Comparison of ENCODE assay signal across 21 cellular contexts in the genomic region with DNA sequence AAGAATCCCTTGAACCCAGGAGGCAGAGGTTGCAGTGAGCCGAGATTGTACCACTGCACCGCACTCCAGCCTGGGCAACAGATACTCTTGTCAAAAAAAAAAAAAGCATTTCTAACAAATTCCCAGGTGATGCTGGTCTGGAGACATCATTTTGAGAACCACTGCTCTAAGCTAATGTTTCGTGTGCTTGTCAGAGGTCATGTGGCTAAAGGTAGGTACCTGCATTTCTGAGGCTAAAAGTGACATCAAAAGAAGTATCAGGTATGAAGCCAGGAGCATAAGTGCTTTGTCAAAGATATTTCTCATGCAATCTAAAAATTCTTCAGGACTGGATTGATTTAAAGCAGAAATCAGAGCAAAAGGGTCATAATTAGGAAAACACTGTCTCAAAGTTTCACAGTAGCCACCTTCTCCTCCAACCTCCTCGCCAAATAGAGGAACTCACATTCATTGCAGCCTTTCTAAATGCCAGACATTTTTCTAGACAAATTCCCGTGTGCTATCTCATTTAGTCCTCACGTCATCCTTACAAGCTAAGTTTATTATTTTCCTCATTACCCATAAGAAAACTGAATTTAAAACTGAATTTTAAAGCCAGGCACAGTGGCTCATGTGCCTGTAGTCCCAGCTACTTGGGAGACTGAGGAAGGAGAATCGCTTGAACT.
"Had no signal": no experiment of that assay in that cellular context is flagged by ENCODE, and none has a peak within 500 bp of the region (broad histone marks: within the 10 kb centered on the region; RNA-seq: fewer than 3 reads in every experiment).

No MANE protein-coding gene starts in this region.

- DNase-seq: colonic mucosa; cortex of kidney; effector CD8-positive, alpha-beta T cell; effector memory CD8-positive, alpha-beta T cell; foreskin fibroblast; foreskin melanocyte; gastrocnemius medialis; glutamatergic neuron; head of caudate nucleus; heart right ventricle; hippocampal formation; left cardiac atrium; left lung; left ventricle myocardium superior; lower lobe of right lung; mesenchymal stem cell; mucosa of descending colon; naive B cell had no signal

- H3K4me1 Mint-ChIP-seq: mesothelial cell of epicardium, naive B cell had no signal

- H3K4me1 ChIP-seq: colonic mucosa, esophagus muscularis mucosa, gastrocnemius medialis, heart right ventricle, left lung, lower lobe of right lung had no signal

- H3K27me3 ChIP-seq: colonic mucosa, esophagus muscularis mucosa, gastrocnemius medialis, heart right ventricle, left lung had no signal

- H3K27ac Mint-ChIP-seq: dendritic cell treated with granulocyte-macrophage colony-stimulating factor and Interleukin-4, amounts not matched to agents 40 ng/mL and 50 ng/mL, for 4 days; effector memory CD8-positive, alpha-beta T cell; mesothelial cell of epicardium had no signal

- H3K4me3 ChIP-seq: colonic mucosa, esophagus muscularis mucosa, gastrocnemius medialis, heart right ventricle, left lung, lower lobe of right lung, mucosa of descending colon had no signal

- H3K9me3 ChIP-seq: colonic mucosa, gastrocnemius medialis, lower lobe of right lung had no signal

- H3K27ac ChIP-seq: colonic mucosa, esophagus muscularis mucosa, gastrocnemius medialis, heart right ventricle, left lung, lower lobe of right lung had no signal

- H3K27me3 Mint-ChIP-seq: dendritic cell treated with granulocyte-macrophage colony-stimulating factor and Interleukin-4, amounts not matched to agents 40 ng/mL and 50 ng/mL, for 4 days had no signal

- H3K4me3 Mint-ChIP-seq: dendritic cell treated with granulocyte-macrophage colony-stimulating factor and Interleukin-4, amounts not matched to agents 40 ng/mL and 50 ng/mL, for 4 days; effector memory CD8-positive, alpha-beta T cell; mesothelial cell of epicardium; naive B cell had no signal

- H3K36me3 ChIP-seq: colonic mucosa, esophagus muscularis mucosa, gastrocnemius medialis, heart right ventricle, left lung, lower lobe of right lung had no signal
